2 cellular contexts compared by ENCODE assay signal in genomic region chr5:53996008-53996407, GRCh38.
TF ChIP-seq lines count a peak whose summit lies in the region.

No MANE protein-coding gene starts in this region.

TF ChIP-seq in GM23338, 12 proteins besides CTCF, POLR2A, EP300 and RAD21 (continued from another document):
- TF ChIP-seq, protein P1, sequence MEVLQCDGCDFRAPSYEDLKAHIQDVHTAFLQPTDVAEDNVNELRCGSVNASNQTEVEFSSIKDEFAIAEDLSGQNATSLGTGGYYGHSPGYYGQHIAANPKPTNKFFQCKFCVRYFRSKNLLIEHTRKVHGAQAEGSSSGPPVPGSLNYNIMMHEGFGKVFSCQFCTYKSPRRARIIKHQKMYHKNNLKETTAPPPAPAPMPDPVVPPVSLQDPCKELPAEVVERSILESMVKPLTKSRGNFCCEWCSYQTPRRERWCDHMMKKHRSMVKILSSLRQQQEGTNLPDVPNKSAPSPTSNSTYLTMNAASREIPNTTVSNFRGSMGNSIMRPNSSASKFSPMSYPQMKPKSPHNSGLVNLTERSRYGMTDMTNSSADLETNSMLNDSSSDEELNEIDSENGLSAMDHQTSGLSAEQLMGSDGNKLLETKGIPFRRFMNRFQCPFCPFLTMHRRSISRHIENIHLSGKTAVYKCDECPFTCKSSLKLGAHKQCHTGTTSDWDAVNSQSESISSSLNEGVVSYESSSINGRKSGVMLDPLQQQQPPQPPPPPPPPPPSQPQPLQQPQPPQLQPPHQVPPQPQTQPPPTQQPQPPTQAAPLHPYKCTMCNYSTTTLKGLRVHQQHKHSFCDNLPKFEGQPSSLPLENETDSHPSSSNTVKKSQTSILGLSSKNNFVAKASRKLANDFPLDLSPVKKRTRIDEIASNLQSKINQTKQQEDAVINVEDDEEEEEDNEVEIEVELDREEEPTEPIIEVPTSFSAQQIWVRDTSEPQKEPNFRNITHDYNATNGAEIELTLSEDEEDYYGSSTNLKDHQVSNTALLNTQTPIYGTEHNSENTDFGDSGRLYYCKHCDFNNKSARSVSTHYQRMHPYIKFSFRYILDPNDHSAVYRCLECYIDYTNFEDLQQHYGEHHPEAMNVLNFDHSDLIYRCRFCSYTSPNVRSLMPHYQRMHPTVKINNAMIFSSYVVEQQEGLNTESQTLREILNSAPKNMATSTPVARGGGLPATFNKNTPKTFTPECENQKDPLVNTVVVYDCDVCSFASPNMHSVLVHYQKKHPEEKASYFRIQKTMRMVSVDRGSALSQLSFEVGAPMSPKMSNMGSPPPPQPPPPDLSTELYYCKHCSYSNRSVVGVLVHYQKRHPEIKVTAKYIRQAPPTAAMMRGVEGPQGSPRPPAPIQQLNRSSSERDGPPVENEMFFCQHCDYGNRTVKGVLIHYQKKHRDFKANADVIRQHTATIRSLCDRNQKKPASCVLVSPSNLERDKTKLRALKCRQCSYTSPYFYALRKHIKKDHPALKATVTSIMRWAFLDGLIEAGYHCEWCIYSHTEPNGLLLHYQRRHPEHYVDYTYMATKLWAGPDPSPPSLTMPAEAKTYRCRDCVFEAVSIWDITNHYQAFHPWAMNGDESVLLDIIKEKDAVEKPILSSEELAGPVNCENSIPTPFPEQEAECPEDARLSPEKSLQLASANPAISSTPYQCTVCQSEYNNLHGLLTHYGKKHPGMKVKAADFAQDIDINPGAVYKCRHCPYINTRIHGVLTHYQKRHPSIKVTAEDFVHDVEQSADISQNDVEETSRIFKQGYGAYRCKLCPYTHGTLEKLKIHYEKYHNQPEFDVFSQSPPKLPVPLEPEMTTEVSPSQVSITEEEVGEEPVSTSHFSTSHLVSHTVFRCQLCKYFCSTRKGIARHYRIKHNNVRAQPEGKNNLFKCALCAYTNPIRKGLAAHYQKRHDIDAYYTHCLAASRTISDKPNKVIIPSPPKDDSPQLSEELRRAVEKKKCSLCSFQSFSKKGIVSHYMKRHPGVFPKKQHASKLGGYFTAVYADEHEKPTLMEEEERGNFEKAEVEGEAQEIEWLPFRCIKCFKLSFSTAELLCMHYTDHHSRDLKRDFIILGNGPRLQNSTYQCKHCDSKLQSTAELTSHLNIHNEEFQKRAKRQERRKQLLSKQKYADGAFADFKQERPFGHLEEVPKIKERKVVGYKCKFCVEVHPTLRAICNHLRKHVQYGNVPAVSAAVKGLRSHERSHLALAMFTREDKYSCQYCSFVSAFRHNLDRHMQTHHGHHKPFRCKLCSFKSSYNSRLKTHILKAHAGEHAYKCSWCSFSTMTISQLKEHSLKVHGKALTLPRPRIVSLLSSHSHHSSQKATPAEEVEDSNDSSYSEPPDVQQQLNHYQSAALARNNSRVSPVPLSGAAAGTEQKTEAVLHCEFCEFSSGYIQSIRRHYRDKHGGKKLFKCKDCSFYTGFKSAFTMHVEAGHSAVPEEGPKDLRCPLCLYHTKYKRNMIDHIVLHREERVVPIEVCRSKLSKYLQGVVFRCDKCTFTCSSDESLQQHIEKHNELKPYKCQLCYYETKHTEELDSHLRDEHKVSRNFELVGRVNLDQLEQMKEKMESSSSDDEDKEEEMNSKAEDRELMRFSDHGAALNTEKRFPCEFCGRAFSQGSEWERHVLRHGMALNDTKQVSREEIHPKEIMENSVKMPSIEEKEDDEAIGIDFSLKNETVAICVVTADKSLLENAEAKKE (CRISPR knock-in tag; IDR thresholded peaks at IDR 0.05), result no peak
- TF ChIP-seq ZNF331 (CRISPR knock-in tag; IDR thresholded peaks at IDR 0.05; ENCODE audit: low read depth) (no peak), ETS1 (IDR thresholded peaks at IDR 0.05) (no peak), ZNF114 (CRISPR knock-in tag; IDR thresholded peaks at IDR 0.05) (no peak), POLR2AphosphoS5 (IDR thresholded peaks at IDR 0.05; ENCODE audit: low read depth) (no peak), EZH2 (IDR thresholded peaks at IDR 0.05; ENCODE audit: low read depth, unreplicated experiment) (no peak), NANOG (IDR thresholded peaks at IDR 0.05; ENCODE audit: borderline replicate concordance) (no peak), STAT1 (IDR thresholded peaks at IDR 0.05; ENCODE audit: unreplicated experiment) (no peak)
- TF ChIP-seq, protein P2, sequence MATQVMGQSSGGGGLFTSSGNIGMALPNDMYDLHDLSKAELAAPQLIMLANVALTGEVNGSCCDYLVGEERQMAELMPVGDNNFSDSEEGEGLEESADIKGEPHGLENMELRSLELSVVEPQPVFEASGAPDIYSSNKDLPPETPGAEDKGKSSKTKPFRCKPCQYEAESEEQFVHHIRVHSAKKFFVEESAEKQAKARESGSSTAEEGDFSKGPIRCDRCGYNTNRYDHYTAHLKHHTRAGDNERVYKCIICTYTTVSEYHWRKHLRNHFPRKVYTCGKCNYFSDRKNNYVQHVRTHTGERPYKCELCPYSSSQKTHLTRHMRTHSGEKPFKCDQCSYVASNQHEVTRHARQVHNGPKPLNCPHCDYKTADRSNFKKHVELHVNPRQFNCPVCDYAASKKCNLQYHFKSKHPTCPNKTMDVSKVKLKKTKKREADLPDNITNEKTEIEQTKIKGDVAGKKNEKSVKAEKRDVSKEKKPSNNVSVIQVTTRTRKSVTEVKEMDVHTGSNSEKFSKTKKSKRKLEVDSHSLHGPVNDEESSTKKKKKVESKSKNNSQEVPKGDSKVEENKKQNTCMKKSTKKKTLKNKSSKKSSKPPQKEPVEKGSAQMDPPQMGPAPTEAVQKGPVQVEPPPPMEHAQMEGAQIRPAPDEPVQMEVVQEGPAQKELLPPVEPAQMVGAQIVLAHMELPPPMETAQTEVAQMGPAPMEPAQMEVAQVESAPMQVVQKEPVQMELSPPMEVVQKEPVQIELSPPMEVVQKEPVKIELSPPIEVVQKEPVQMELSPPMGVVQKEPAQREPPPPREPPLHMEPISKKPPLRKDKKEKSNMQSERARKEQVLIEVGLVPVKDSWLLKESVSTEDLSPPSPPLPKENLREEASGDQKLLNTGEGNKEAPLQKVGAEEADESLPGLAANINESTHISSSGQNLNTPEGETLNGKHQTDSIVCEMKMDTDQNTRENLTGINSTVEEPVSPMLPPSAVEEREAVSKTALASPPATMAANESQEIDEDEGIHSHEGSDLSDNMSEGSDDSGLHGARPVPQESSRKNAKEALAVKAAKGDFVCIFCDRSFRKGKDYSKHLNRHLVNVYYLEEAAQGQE (IDR thresholded peaks at IDR 0.05; ENCODE audit: unreplicated experiment), result no peak

TF ChIP-seq in IMR-90, 13 proteins besides CTCF, POLR2A, EP300 and RAD21:
- TF ChIP-seq ELK1 (IDR thresholded peaks at IDR 0.05; ENCODE audit: borderline replicate concordance, low read depth, low read length) (no peak), CEBPB (IDR thresholded peaks at IDR 0.05; ENCODE audit: low read depth, low read length) (no peak), MAZ (IDR thresholded peaks at IDR 0.05; ENCODE audit: borderline replicate concordance, low read depth, low read length) (no peak), RFX5 (IDR thresholded peaks at IDR 0.05; ENCODE audit: low read depth, low read length) (no peak), RCOR1 (IDR thresholded peaks at IDR 0.05; ENCODE audit: insufficient replicate concordance, low read length) (no peak), MXI1 (IDR thresholded peaks at IDR 0.05; ENCODE audit: borderline replicate concordance, low read depth, low read length) (no peak), SMC3 (IDR thresholded peaks at IDR 0.05; ENCODE audit: low read depth, low read length) (no peak)
- TF ChIP-seq, protein P3, sequence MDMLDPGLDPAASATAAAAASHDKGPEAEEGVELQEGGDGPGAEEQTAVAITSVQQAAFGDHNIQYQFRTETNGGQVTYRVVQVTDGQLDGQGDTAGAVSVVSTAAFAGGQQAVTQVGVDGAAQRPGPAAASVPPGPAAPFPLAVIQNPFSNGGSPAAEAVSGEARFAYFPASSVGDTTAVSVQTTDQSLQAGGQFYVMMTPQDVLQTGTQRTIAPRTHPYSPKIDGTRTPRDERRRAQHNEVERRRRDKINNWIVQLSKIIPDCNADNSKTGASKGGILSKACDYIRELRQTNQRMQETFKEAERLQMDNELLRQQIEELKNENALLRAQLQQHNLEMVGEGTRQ (IDR thresholded peaks at IDR 0.05; ENCODE audit: low read depth, low read length), result no peak
